8 cellular contexts compared by ENCODE assay signal in genomic region chr10:79137404-79137803, GRCh38.
DNase-seq lines count a peak whose midpoint lies in the region; ATAC-seq and TF ChIP-seq lines count a peak whose summit lies in the region.

No MANE protein-coding gene starts in this region.

- peak; percentile 41 for ATAC-seq in activated CD8-positive, alpha-beta T cell treated with anti-CD3 and anti-CD28 coated beads, Interleukin-2, amount 10 ng/mL, durations not matched to agents 7 days and 5 days
- ATAC-seq in naive thymus-derived CD8-positive, alpha-beta T cell = peak; percentile 14 to 21

- CTCF ChIA-PET in CD8-positive, alpha-beta memory T cell (lab: Charles Lee) = no interaction called here
- CTCF ChIA-PET in activated CD8-positive, alpha-beta T cell treated with anti-CD3 and anti-CD28 coated beads, Interleukin-2, amount 10 ng/mL, durations not matched to agents 7 days and 5 days (lab: Charles Lee) = interaction anchor here (1.3 to 3.0 kb wide), 3 partner anchors 12 to 70 kb away, joined by 3 to 11 read pairs (median 5); no protein-coding TSS in a partner anchor

- peaks cover 0 to 4% of the 10 kb centered on the region in 2 donors for H3K27me3 Mint-ChIP-seq in CD8-positive, alpha-beta memory T cell
- H3K27me3 Mint-ChIP-seq in HFFc6 (ENCODE audit: insufficient read depth) = peaks cover 10% of the 10 kb centered on the region; the same call in 1 of the 2 replicates
- no peaks in the 10 kb centered on the region for H3K27me3 Mint-ChIP-seq in activated CD8-positive, alpha-beta T cell treated with anti-CD3 and anti-CD28 coated beads, Interleukin-2, amount 10 ng/mL, durations not matched to agents 7 days and 5 days (ENCODE audit: low read depth)
- H3K27me3 Mint-ChIP-seq in naive thymus-derived CD8-positive, alpha-beta T cell = no peaks in the 10 kb centered on the region

- H3K27ac Mint-ChIP-seq in CD8-positive, alpha-beta memory T cell = peak overlapping the region in 7 of 8 donors; percentile 53 to 89 (median 82)
- peak overlapping the region; percentile 99 for H3K27ac Mint-ChIP-seq in HFFc6
- peak overlapping the region; percentile 93 for H3K27ac Mint-ChIP-seq in activated CD8-positive, alpha-beta T cell treated with anti-CD3 and anti-CD28 coated beads, Interleukin-2, amount 10 ng/mL, durations not matched to agents 7 days and 5 days
- peak overlapping the region; percentile 75 to 93 (median 90) for H3K27ac Mint-ChIP-seq in naive thymus-derived CD8-positive, alpha-beta T cell

- DNase-seq in CD8-positive, alpha-beta memory T cell = no peak
- no peak for DNase-seq in HFFc6
- no peak for DNase-seq in activated CD8-positive, alpha-beta T cell treated with anti-CD3 and anti-CD28 coated beads, Interleukin-2, amount 10 ng/mL, durations not matched to agents 7 days and 5 days
- no peak for DNase-seq in naive thymus-derived CD8-positive, alpha-beta T cell
- no peak for DNase-seq in HUDEP-2 (lab: John Stamatoyannopoulos, UW; ENCODE audit: unreplicated experiment in 76 of 76)
- DNase-seq in H4 (ENCODE audit: low spot score) = no peak
- DNase-seq in C1 segment of cervical spinal cord (lab: John Stamatoyannopoulos, UW) = no peak
- no peak for DNase-seq in amygdala (lab: John Stamatoyannopoulos, UW)

- no peaks in the 10 kb centered on the region for H3K9me3 Mint-ChIP-seq in CD8-positive, alpha-beta memory T cell
- H3K9me3 Mint-ChIP-seq in HFFc6 = no peaks in the 10 kb centered on the region
- no peaks in the 10 kb centered on the region for H3K9me3 Mint-ChIP-seq in activated CD8-positive, alpha-beta T cell treated with anti-CD3 and anti-CD28 coated beads, Interleukin-2, amount 10 ng/mL, durations not matched to agents 7 days and 5 days (ENCODE audit: insufficient read depth)
- no peaks in the 10 kb centered on the region for H3K9me3 Mint-ChIP-seq in naive thymus-derived CD8-positive, alpha-beta T cell

- H3K4me3 ChIP-seq in CD8-positive, alpha-beta memory T cell (ENCODE audit: low read length) = peak overlapping the region; percentile 37

- POLR2A ChIA-PET in CD8-positive, alpha-beta memory T cell (lab: Charles Lee) = no interaction called here
- POLR2A ChIA-PET in activated CD8-positive, alpha-beta T cell treated with anti-CD3 and anti-CD28 coated beads, Interleukin-2, amount 10 ng/mL, durations not matched to agents 7 days and 5 days (lab: Charles Lee) = interaction anchor here (0.6 to 2.2 kb wide), 7 partner anchors 9 to 210 kb away, joined by 3 to 9 read pairs (median 4); no protein-coding TSS in a partner anchor
- POLR2A ChIA-PET in naive thymus-derived CD8-positive, alpha-beta T cell (lab: Charles Lee) = interaction anchor here (0.6 to 2.2 kb wide), 4 partner anchors 8 to 1108 kb away, joined by 3 to 13 read pairs (median 6); partner anchors contain the start of gene ZMIZ1

- peak overlapping the region in 6 of 7 donors; percentile 71 to 84 (median 78) for H3K4me3 Mint-ChIP-seq in CD8-positive, alpha-beta memory T cell
- peak overlapping the region; percentile 13; the same call in 1 of the 2 replicates for H3K4me3 Mint-ChIP-seq in HFFc6
- H3K4me3 Mint-ChIP-seq in activated CD8-positive, alpha-beta T cell treated with anti-CD3 and anti-CD28 coated beads, Interleukin-2, amount 10 ng/mL, durations not matched to agents 7 days and 5 days = peak overlapping the region; percentile 80
- H3K4me3 Mint-ChIP-seq in naive thymus-derived CD8-positive, alpha-beta T cell = peak overlapping the region; percentile 60 to 84 (median 77)

- no peaks in the 10 kb centered on the region for H3K36me3 ChIP-seq in CD8-positive, alpha-beta memory T cell (ENCODE audit: insufficient read depth, low read length)

- peaks cover 42 to 54% (median 43%) of the 10 kb centered on the region in 3 donors for H3K4me1 Mint-ChIP-seq in CD8-positive, alpha-beta memory T cell
- peaks cover 80% of the 10 kb centered on the region for H3K4me1 Mint-ChIP-seq in HFFc6 (ENCODE audit: low read depth)
- peaks cover 64% of the 10 kb centered on the region for H3K4me1 Mint-ChIP-seq in activated CD8-positive, alpha-beta T cell treated with anti-CD3 and anti-CD28 coated beads, Interleukin-2, amount 10 ng/mL, durations not matched to agents 7 days and 5 days (ENCODE audit: low read depth)
- peaks cover 39 to 82% (median 77%) of the 10 kb centered on the region in 4 donors for H3K4me1 Mint-ChIP-seq in naive thymus-derived CD8-positive, alpha-beta T cell

- peaks cover 0 to 17% (median 9%) of the 10 kb centered on the region in 3 donors for H3K36me3 Mint-ChIP-seq in CD8-positive, alpha-beta memory T cell
- H3K36me3 Mint-ChIP-seq in HFFc6 (ENCODE audit: low read depth) = peaks cover 33% of the 10 kb centered on the region
- H3K36me3 Mint-ChIP-seq in activated CD8-positive, alpha-beta T cell treated with anti-CD3 and anti-CD28 coated beads, Interleukin-2, amount 10 ng/mL, durations not matched to agents 7 days and 5 days (ENCODE audit: low read depth) = peaks cover 4% of the 10 kb centered on the region
- peaks cover 0 to 8% (median 0%) of the 10 kb centered on the region in 3 donors for H3K36me3 Mint-ChIP-seq in naive thymus-derived CD8-positive, alpha-beta T cell

- no peak for TF ChIP-seq CTCF in HFFc6 (IDR thresholded peaks at IDR 0.05)

- H3K27me3 ChIP-seq in CD8-positive, alpha-beta memory T cell (ENCODE audit: insufficient read depth, low read length, poor library complexity, severe bottlenecking) = no peaks in the 10 kb centered on the region

- no peaks in the 10 kb centered on the region for H3K9me3 ChIP-seq in CD8-positive, alpha-beta memory T cell (ENCODE audit: low read length)

- peak overlapping the region; percentile 31 for H3K27ac ChIP-seq in CD8-positive, alpha-beta memory T cell (ENCODE audit: low read depth, low read length)

- peaks cover 37% of the 10 kb centered on the region for H3K4me1 ChIP-seq in CD8-positive, alpha-beta memory T cell (ENCODE audit: insufficient read depth, low read length)

Comparison
In these comparisons a context has a peak if more than half of its experiments do, and no peak if none do; other contexts are left out.
1. H3K4me3 Mint-ChIP-seq: peak in every context shown above with its lines; median percentile 80 in activated CD8-positive, alpha-beta T cell treated with anti-CD3 and anti-CD28 coated beads, Interleukin-2, amount 10 ng/mL, durations not matched to agents 7 days and 5 days; 78 in CD8-positive, alpha-beta memory T cell; 77 in naive thymus-derived CD8-positive, alpha-beta T cell; 13 in HFFc6.